1 cellular context compared by ENCODE assay signal in the genomic region with DNA sequence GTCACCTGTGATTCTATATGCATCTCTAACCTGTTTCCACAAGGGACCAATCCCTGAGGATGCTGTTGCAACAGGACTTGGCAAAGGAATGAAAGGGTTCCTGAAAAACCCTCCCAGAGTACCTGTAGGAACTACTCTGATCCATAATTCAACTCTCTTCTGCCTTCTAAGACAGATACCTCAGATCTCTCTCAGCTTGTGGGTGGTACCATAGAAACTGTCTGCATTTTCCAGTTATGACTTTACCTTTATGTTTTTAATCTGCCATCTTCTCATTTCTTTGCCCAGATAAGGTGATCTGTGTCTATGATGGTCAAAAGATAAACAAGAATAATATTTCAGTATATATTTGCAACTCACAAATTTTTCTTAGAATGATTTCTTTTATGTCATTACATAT.
TF ChIP-seq lines count a peak whose summit lies in the region.

No MANE protein-coding gene starts in this region.

TF ChIP-seq in WTC11, 78 proteins besides CTCF, POLR2A, EP300 and RAD21 (continued from another document):
- TF ChIP-seq, protein P1, sequence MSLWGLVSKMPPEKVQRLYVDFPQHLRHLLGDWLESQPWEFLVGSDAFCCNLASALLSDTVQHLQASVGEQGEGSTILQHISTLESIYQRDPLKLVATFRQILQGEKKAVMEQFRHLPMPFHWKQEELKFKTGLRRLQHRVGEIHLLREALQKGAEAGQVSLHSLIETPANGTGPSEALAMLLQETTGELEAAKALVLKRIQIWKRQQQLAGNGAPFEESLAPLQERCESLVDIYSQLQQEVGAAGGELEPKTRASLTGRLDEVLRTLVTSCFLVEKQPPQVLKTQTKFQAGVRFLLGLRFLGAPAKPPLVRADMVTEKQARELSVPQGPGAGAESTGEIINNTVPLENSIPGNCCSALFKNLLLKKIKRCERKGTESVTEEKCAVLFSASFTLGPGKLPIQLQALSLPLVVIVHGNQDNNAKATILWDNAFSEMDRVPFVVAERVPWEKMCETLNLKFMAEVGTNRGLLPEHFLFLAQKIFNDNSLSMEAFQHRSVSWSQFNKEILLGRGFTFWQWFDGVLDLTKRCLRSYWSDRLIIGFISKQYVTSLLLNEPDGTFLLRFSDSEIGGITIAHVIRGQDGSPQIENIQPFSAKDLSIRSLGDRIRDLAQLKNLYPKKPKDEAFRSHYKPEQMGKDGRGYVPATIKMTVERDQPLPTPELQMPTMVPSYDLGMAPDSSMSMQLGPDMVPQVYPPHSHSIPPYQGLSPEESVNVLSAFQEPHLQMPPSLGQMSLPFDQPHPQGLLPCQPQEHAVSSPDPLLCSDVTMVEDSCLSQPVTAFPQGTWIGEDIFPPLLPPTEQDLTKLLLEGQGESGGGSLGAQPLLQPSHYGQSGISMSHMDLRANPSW (CRISPR knock-in tag; conservative IDR thresholded peaks at IDR 0.05; ENCODE audit: low read depth) = no peak
- no peak for TF ChIP-seq GTF2I (CRISPR knock-in tag; conservative IDR thresholded peaks at IDR 0.05)
